In genomic region chr3:184008161-184008560, GRCh38 we compare ENCODE assay signal across 37 cellular contexts. TPM values are rescaled to one million over a fixed set of nuclear protein-coding genes. Genes with fewer than 3 reads are reported as not detected.
DNase-seq lines count a peak whose midpoint lies in the region; ATAC-seq and TF ChIP-seq lines count a peak whose summit lies in the region.
"Had no signal": no experiment of that assay in that cellular context is flagged by ENCODE, and none has a peak within 500 bp of the region (broad histone marks: within the 10 kb centered on the region; RNA-seq: fewer than 3 reads in every experiment).

No MANE protein-coding gene starts in this region.

- BruUV-seq in OCI-LY7 (replicated peaks; lab: Mats Ljungman, UMichigan), result no TSS peak

- no peaks in the 10 kb centered on the region for H3F3A ChIP-seq in DOHH2 (ENCODE audit: control insufficient read depth, insufficient read depth)

- no peaks in the 10 kb centered on the region for H4K20me1 ChIP-seq in DOHH2 (ENCODE audit: control insufficient read depth, insufficient read depth, low read depth, low read length)
- H4K20me1 ChIP-seq in OCI-LY7 (ENCODE audit: insufficient read depth, low read length), result no peaks in the 10 kb centered on the region

- H3K4me2 ChIP-seq in DOHH2 (ENCODE audit: low read length), result peak overlapping the region; percentile 49
- H3K4me2 ChIP-seq in OCI-LY7 (ENCODE audit: low read length), result peak overlapping the region; percentile 42

- intact Hi-C loops in OCI-LY7 (cut with micrococcal nuclease; ENCODE audit: unreplicated experiment) (no loop called here), gastrocnemius medialis (cut with DNase I; ENCODE audit: low total_unique reads) (no loop called here)

- no peaks in the 10 kb centered on the region for H3K79me2 ChIP-seq in DOHH2 (ENCODE audit: control insufficient read depth, low read length)
- H3K79me2 ChIP-seq in OCI-LY7 (ENCODE audit: insufficient read depth, low read depth, low read length), result no peaks in the 10 kb centered on the region

- no peak for TF ChIP-seq CTCF in DOHH2 (IDR thresholded peaks at IDR 0.05; ENCODE audit: low read depth, low read length, poor library complexity, severe bottlenecking)
- TF ChIP-seq CTCF in OCI-LY7 (conservative IDR thresholded peaks at IDR 0.05; ENCODE audit: low read length), result no peak
- TF ChIP-seq CTCF in gastrocnemius medialis (IDR thresholded peaks at IDR 0.05 in 4 of 5, conservative IDR thresholded peaks at IDR 0.05 in 1 of 5), result no peak

- H3K4me1 ChIP-seq in DOHH2 (ENCODE audit: control insufficient read depth, low read length) (peaks cover 29% of the 10 kb centered on the region), OCI-LY7 (ENCODE audit: insufficient read depth, low read length, poor library complexity, severe bottlenecking) (peaks cover 31% of the 10 kb centered on the region), esophagus (ENCODE audit: control insufficient read depth in 2 of 2, insufficient read depth in 2 of 2, low read length in 1 of 2) (peaks cover 3% of the 10 kb centered on the region in 2 donors), gastrocnemius medialis (peaks cover 49 to 58% of the 10 kb centered on the region in 2 donors)

- H3K9me2 ChIP-seq in DOHH2 (replicated peaks; ENCODE audit: control insufficient read depth, low read length), result no peaks in the 10 kb centered on the region
- H3K9me2 ChIP-seq in OCI-LY7 (ENCODE audit: insufficient read depth, low read length), result no peaks in the 10 kb centered on the region

- H3K27me3 ChIP-seq in DOHH2 (ENCODE audit: control insufficient read depth, low read length), result no peaks in the 10 kb centered on the region
- no peaks in the 10 kb centered on the region for H3K27me3 ChIP-seq in esophagus (ENCODE audit: control insufficient read depth in 1 of 2, insufficient read depth in 2 of 2, low read length in 2 of 2)
- no peaks in the 10 kb centered on the region for H3K27me3 ChIP-seq in gastrocnemius medialis
- H3K27me3 ChIP-seq: cardiac muscle cell, neutrophil, upper lobe of left lung had no signal

- H3K9me3 ChIP-seq in DOHH2 (ENCODE audit: control insufficient read depth, insufficient read depth, low read length) (no peaks in the 10 kb centered on the region), OCI-LY7 (ENCODE audit: low read length) (no peaks in the 10 kb centered on the region), esophagus (ENCODE audit: control insufficient read depth in 2 of 2, insufficient read depth in 1 of 2, low read depth in 1 of 2, low read length in 1 of 2) (no peaks in the 10 kb centered on the region), gastrocnemius medialis (no peaks in the 10 kb centered on the region)
- H3K9me3 ChIP-seq: neutrophil, upper lobe of left lung had no signal

- 0 out of 2 replicates have a peak overlapping the region, but pooled peaks have one; percentile 14 for H2AFZ ChIP-seq in OCI-LY7 (ENCODE audit: low read length)
- H2AFZ ChIP-seq: GM23248 had no signal

- DNase-seq in OCI-LY7 (ENCODE audit: low spot score) (peak; percentile 22), gastrocnemius medialis (no peak), LoVo (ENCODE audit: low spot score) (no peak)
- DNase-seq: activated CD4-positive, alpha-beta T cell treated with anti-CD3 and anti-CD28 coated beads, Interleukin-2, amount 50 U/mL, for 1 hour; activated gamma-delta T cell; activated naive CD8-positive, alpha-beta T cell treated with anti-CD3 and anti-CD28 coated beads, Interleukin-2, amount 10 ng/mL, durations not matched to agents 7 days and 5 days; activated T-cell treated with anti-CD3 and anti-CD28 coated beads, Interleukin-2, amount 50 U/mL, for 4 hours; aorta; Calu3; DND-41; effector memory CD4-positive, alpha-beta T cell; erythroblast; foreskin fibroblast; GM23248; head of caudate nucleus; kidney; NCI-H1105 treated with DMSO at 0.1 percent for 48 hours; NCI-H1930; NCI-H526 treated with DMSO at 0.1 percent for 48 hours; SIG-M5; T1000; upper lobe of left lung had no signal

- POLR2A ChIA-PET in OCI-LY7 (lab: Charles Lee), result no interaction called here

- TF ChIP-seq POLR2A in gastrocnemius medialis (IDR thresholded peaks at IDR 0.05), result no peak

- WGBS in esophagus, 2 donors, result 39 to 44% methylated on average over 3 of the region's 3 CpGs

- H3K27ac ChIP-seq in DOHH2 (ENCODE audit: low read depth, low read length) (no peak overlapping the region), OCI-LY7 (ENCODE audit: low read depth, low read length, poor library complexity, severe bottlenecking) (peak overlapping the region; percentile 21), esophagus (ENCODE audit: low read depth in 2 of 2, low read length in 1 of 2) (peak overlapping the region; percentile 28 to 36), gastrocnemius medialis (peak overlapping the region; percentile 84 to 88 (median 86))
- H3K27ac ChIP-seq: cardiac muscle cell, GM23248, neutrophil had no signal

- H3K36me3 ChIP-seq in DOHH2 (ENCODE audit: control insufficient read depth, low read length), result no peaks in the 10 kb centered on the region
- peaks cover 48% of the 10 kb centered on the region for H3K36me3 ChIP-seq in OCI-LY7 (ENCODE audit: insufficient read depth, low read length)
- H3K36me3 ChIP-seq in esophagus (ENCODE audit: control insufficient read depth in 2 of 2, insufficient read depth in 2 of 2, low read length in 1 of 2), result peaks cover 0 to 6% of the 10 kb centered on the region in 2 donors
- H3K36me3 ChIP-seq in gastrocnemius medialis, result peaks cover 0 to 44% of the 10 kb centered on the region in 2 donors

- ATAC-seq in gastrocnemius medialis (no peak), GM19324 (IDR thresholded peaks at IDR 0.05; ENCODE audit: low FRiP score, unreplicated experiment) (no peak), HG03457 (IDR thresholded peaks at IDR 0.05; ENCODE audit: unreplicated experiment) (no peak)
- ATAC-seq: activated T-cell treated with anti-CD3 and anti-CD28 coated beads, Interleukin-2, amount 50 U/mL, for 4 hours; stimulated activated effector memory CD8-positive, alpha-beta T cell treated with anti-CD3 and anti-CD28 coated beads, Interleukin-12 subunit alpha, Interleukin-12 subunit beta, amount 100 ng/mL, for 72 hours; WTC11 had no signal

- in situ Hi-C loops in gastrocnemius medialis (cut with MboI; ENCODE audit: low sequenced_read_pairs in 4 of 4), result no loop called here

- H3K4me3 ChIP-seq in DOHH2 (ENCODE audit: low read length) (no peak overlapping the region), OCI-LY7 (ENCODE audit: low read depth, low read length, poor library complexity, severe bottlenecking) (no peak overlapping the region), esophagus (ENCODE audit: low read depth in 1 of 2, low read length in 2 of 2) (no peak overlapping the region), gastrocnemius medialis (no peak overlapping the region)
- H3K4me3 ChIP-seq: cardiac muscle cell, coronary artery, GM23248, upper lobe of left lung had no signal

- CTCF ChIA-PET in OCI-LY7 (lab: Charles Lee; ENCODE audit: unreplicated experiment), result no interaction called here

RNA-seq across cellular contexts. Expression of gene ABCC5, which starts 9.5 kb away (rescaled TPM):
- total RNA-seq in OCI-LY7 (2014; rRNA removed; shearing (Covaris generic)), result 18.1 and 28.5 TPM in 2 replicates
- total RNA-seq in OCI-LY7 (2022) (24.8 and 27.2 TPM in 2 replicates), gastrocnemius medialis (10 to 100 TPM; 20.4 to 52.2 (median 39.5) TPM)
- polyA plus RNA-seq in esophagus, result 10 to 100 TPM; 19.2 to 56.0 TPM

RNA-seq across cellular contexts. Expression of gene HTR3D, which starts 23.4 kb away (rescaled TPM):
- not detected in 2 replicates for total RNA-seq in OCI-LY7 (2014; rRNA removed; shearing (Covaris generic))
- total RNA-seq in OCI-LY7 (2022) (not detected in 2 replicates), gastrocnemius medialis (not detected)
- not detected for polyA plus RNA-seq in esophagus
- total RNA-seq: activated naive CD8-positive, alpha-beta T cell treated with anti-CD3 and anti-CD28 coated beads, Interleukin-2, amount 10 ng/mL, durations not matched to agents 7 days and 5 days; activated T-cell treated with anti-CD3 and anti-CD28 coated beads, Interleukin-2, amount 50 U/mL, for 4 hours; aorta; Calu3; cardiac muscle cell; GM23248; HT-29; kidney; liver; M059J; posterior vena cava; subcutaneous adipose tissue; upper lobe of left lung; WTC11 had no signal
- polyA plus RNA-seq: aorta, cardiac muscle cell, CD14-positive monocyte, GM23248, liver had no signal

RNA-seq across cellular contexts. Expression of gene HTR3C, which starts 44.7 kb away (rescaled TPM):
- not detected in 2 replicates for total RNA-seq in OCI-LY7 (2014; rRNA removed; shearing (Covaris generic))
- total RNA-seq in OCI-LY7 (2022) (not detected in 2 replicates), gastrocnemius medialis (not detected)
- polyA plus RNA-seq in esophagus, result not detected
- total RNA-seq: activated naive CD8-positive, alpha-beta T cell treated with anti-CD3 and anti-CD28 coated beads, Interleukin-2, amount 10 ng/mL, durations not matched to agents 7 days and 5 days; activated T-cell treated with anti-CD3 and anti-CD28 coated beads, Interleukin-2, amount 50 U/mL, for 4 hours; aorta; Calu3; cardiac muscle cell; GM23248; HT-29; kidney; liver; posterior vena cava; subcutaneous adipose tissue; WTC11 had no signal
- polyA plus RNA-seq: aorta, CD14-positive monocyte, GM23248, liver had no signal
